ENCODE assay signal across 38 cellular contexts in genomic region chr1:244305776-244306341, GRCh38.
"Had no signal": no experiment of that assay in that cellular context is flagged by ENCODE, and none has a peak within 500 bp of the region (broad histone marks: within the 10 kb centered on the region; RNA-seq: fewer than 3 reads in every experiment).

No MANE protein-coding gene starts in this region.

- H3K4me1 Mint-ChIP-seq: activated naive CD8-positive, alpha-beta T cell treated with anti-CD3 and anti-CD28 coated beads for 36 hours; activated T-helper 17 cell treated with anti-CD3 and anti-CD28 coated beads, Interleukin-2, amount 50 U/mL, for 72 hours had no signal

- H3K9me3 Mint-ChIP-seq: activated B cell treated with CpG ODN at 0.5 μM for 24 hours; activated naive CD8-positive, alpha-beta T cell treated with anti-CD3 and anti-CD28 coated beads for 36 hours; activated T-helper 17 cell treated with anti-CD3 and anti-CD28 coated beads, Interleukin-2, amount 50 U/mL, for 72 hours had no signal

- ATAC-seq: activated T-cell treated with anti-CD3 and anti-CD28 coated beads, Interleukin-2, amount 50 U/mL, for 72 hours; activated T-helper 17 cell treated with anti-CD3 and anti-CD28 coated beads, Interleukin-2, amount 50 U/mL, for 72 hours; PC-3; SK-N-SH treated with all-trans-retinoic acid at 6 μM for 48 hours had no signal

- H3K9me3 ChIP-seq: Peyer's patch had no signal

- H3K36me3 ChIP-seq: Peyer's patch had no signal

- H3K27me3 Mint-ChIP-seq: activated B cell treated with CpG ODN at 0.5 μM for 24 hours; activated CD4-positive, alpha-beta memory T cell treated with anti-CD3 and anti-CD28 coated beads for 36 hours; activated naive CD8-positive, alpha-beta T cell treated with anti-CD3 and anti-CD28 coated beads for 36 hours; activated T-helper 17 cell treated with anti-CD3 and anti-CD28 coated beads, Interleukin-2, amount 50 U/mL, for 72 hours; IgD-negative memory B cell had no signal

- DNase-seq: activated B cell treated with CpG ODN at 0.5 μM for 24 hours; activated CD4-positive, alpha-beta memory T cell treated with anti-CD3 and anti-CD28 coated beads for 36 hours; activated CD4-positive, alpha-beta T cell treated with anti-CD3 and anti-CD28 coated beads for 4 hours; activated CD4-positive, alpha-beta T cell treated with anti-CD3 and anti-CD28 coated beads, Interleukin-2, amount 50 U/mL, for 1 hour; activated CD4-positive, CD25-positive, alpha-beta regulatory T cell treated with anti-CD3 and anti-CD28 coated beads, Interleukin-2, amount 50 U/mL, for 72 hours; activated effector memory CD4-positive, alpha-beta T cell treated with anti-CD3 and anti-CD28 coated beads, Interleukin-2, amount 50 U/mL, for 16 hours; activated naive CD4-positive, alpha-beta T cell; activated naive CD4-positive, alpha-beta T cell treated with anti-CD3 and anti-CD28 coated beads, Interleukin-2, amount 50 U/mL, for 16 hours; activated naive CD8-positive, alpha-beta T cell treated with anti-CD3 and anti-CD28 coated beads for 36 hours; activated T-cell treated with anti-CD3 and anti-CD28 coated beads, Interleukin-2, amount 50 U/mL, for 1 hour; activated T-cell treated with anti-CD3 and anti-CD28 coated beads, Interleukin-2, amount 50 U/mL, for 72 hours; central memory CD4-positive, alpha-beta T cell; Kasumi-1; KG1; MM.1S; NCI-H1092 treated with DMSO at 0.1 percent for 48 hours; NCI-H1417; NCI-H146; NCI-H187; NCI-H2029 treated with DMSO at 0.1 percent for 48 hours; NCI-H2107; NCI-H2171; NCI-H510A; NCI-H526; NCI-H748 treated with DMSO at 0.1 percent for 48 hours; NK-92 treated with Interleukin-12 subunit alpha and Interleukin-12 subunit beta, amount 100 ng/mL, for 24 hours; PC-3; RPMI8226; SHP77 treated with DMSO at 0.1 percent for 48 hours; T-helper 1 cell; T-helper 2 cell; T-helper 9 cell had no signal

- H3K27ac ChIP-seq: Peyer's patch, VCaP had no signal

- H3K4me3 Mint-ChIP-seq: activated B cell treated with CpG ODN at 0.5 μM for 24 hours; activated CD4-positive, alpha-beta memory T cell treated with anti-CD3 and anti-CD28 coated beads for 36 hours; activated naive CD8-positive, alpha-beta T cell treated with anti-CD3 and anti-CD28 coated beads for 36 hours; activated T-cell treated with anti-CD3 and anti-CD28 coated beads, Interleukin-2, amount 50 U/mL, for 72 hours; activated T-helper 17 cell treated with anti-CD3 and anti-CD28 coated beads, Interleukin-2, amount 50 U/mL, for 72 hours; brain; IgD-negative memory B cell had no signal

- H3K36me3 Mint-ChIP-seq: activated CD4-positive, alpha-beta memory T cell treated with anti-CD3 and anti-CD28 coated beads for 36 hours; activated naive CD8-positive, alpha-beta T cell treated with anti-CD3 and anti-CD28 coated beads for 36 hours; brain had no signal

- H3K4me3 ChIP-seq: Peyer's patch had no signal

- H3K27ac Mint-ChIP-seq: activated B cell treated with CpG ODN at 0.5 μM for 24 hours; activated CD4-positive, alpha-beta memory T cell treated with anti-CD3 and anti-CD28 coated beads for 36 hours; activated naive CD8-positive, alpha-beta T cell treated with anti-CD3 and anti-CD28 coated beads for 36 hours; activated T-cell treated with anti-CD3 and anti-CD28 coated beads, Interleukin-2, amount 50 U/mL, for 72 hours; activated T-helper 17 cell treated with anti-CD3 and anti-CD28 coated beads, Interleukin-2, amount 50 U/mL, for 72 hours; brain; IgD-negative memory B cell had no signal
